Comparison of ENCODE assay signal across 8 cellular contexts in genomic region chr1:236917448-236917847, GRCh38.
"Had no signal": no experiment of that assay in that cellular context is flagged by ENCODE, and none has a peak within 500 bp of the region (broad histone marks: within the 10 kb centered on the region; RNA-seq: fewer than 3 reads in every experiment).

No MANE protein-coding gene starts in this region.

- DNase-seq: GDM1, GF-D8 had no signal

- FAIRE-seq: G401.6, GM12878, GM12891, GM12892, GM18507, GM19239 had no signal

- H3K4me3 ChIP-seq: GM12878 had no signal

- ATAC-seq: GM12878 had no signal
